8 cellular contexts compared by ENCODE assay signal in genomic region chr3:138381950-138382715, GRCh38. TPM values are rescaled to one million over a fixed set of nuclear protein-coding genes. Genes with fewer than 3 reads are reported as not detected.
DNase-seq lines count a peak whose midpoint lies in the region; ATAC-seq and TF ChIP-seq lines count a peak whose summit lies in the region.

No MANE protein-coding gene starts in this region.

- H3K27ac ChIP-seq in HUES64 (ENCODE audit: low read depth, low read length) (no peak overlapping the region), coronary artery (peak overlapping the region; percentile 77 to 86), stomach smooth muscle (ENCODE audit: low read length) (peak overlapping the region; percentile 69)

- DNase-seq in coronary artery (ENCODE audit: low spot score) (peak; percentile 89), left lobe of liver (ENCODE audit: low spot score) (peak; percentile 78), retina (no peak), NCI-H2081 (lab: John Stamatoyannopoulos, UW) (no peak), NCI-H1105 treated with DMSO at 0.1 percent for 48 hours (lab: John Stamatoyannopoulos, UW) (no peak)
- no peak for DNase-seq in stimulated activated CD4-positive, alpha-beta T cell treated with anti-CD3 and anti-CD28 coated beads, Interleukin-15, amount 100 ng/mL, for 24 hours

- no peak overlapping the region for H3K4me3 ChIP-seq in HUES64 (ENCODE audit: low read length)
- H3K4me3 ChIP-seq in coronary artery: peak overlapping the region; percentile 35
- peak overlapping the region in 1 of 2 donors; percentile 22 for H3K4me3 ChIP-seq in stomach smooth muscle (ENCODE audit: low read length in 2 of 2)

- H3K36me3 ChIP-seq in HUES64 (ENCODE audit: insufficient read depth, low read length): no peaks in the 10 kb centered on the region
- H3K36me3 ChIP-seq in stomach smooth muscle (ENCODE audit: control insufficient read depth in 2 of 2, insufficient read depth in 2 of 2, low read length in 2 of 2): peaks cover 0 to 6% of the 10 kb centered on the region in 2 donors

- H3K9me3 ChIP-seq in HUES64 (ENCODE audit: insufficient read depth, low read depth, low read length) (no peaks in the 10 kb centered on the region), stomach smooth muscle (ENCODE audit: control insufficient read depth in 2 of 2, low read length in 2 of 2) (no peaks in the 10 kb centered on the region)

- 94% methylated on average over 3 of the region's 3 CpGs for WGBS in HUES64

- no peak for TF ChIP-seq CTCF in coronary artery (IDR thresholded peaks at IDR 0.05)

- H3K4me1 ChIP-seq in HUES64 (ENCODE audit: insufficient read depth, low read length): no peaks in the 10 kb centered on the region
- H3K4me1 ChIP-seq in stomach smooth muscle (ENCODE audit: control insufficient read depth, insufficient read depth, low read length): peaks cover 25% of the 10 kb centered on the region

- H3K9ac ChIP-seq in HUES64 (ENCODE audit: low read depth, low read length): peak overlapping the region; percentile 0; the same call in 1 of the 2 replicates
- H3K9ac ChIP-seq in stomach smooth muscle (ENCODE audit: low read length in 2 of 2): peak overlapping the region; percentile 46 to 71

- H3K27me3 ChIP-seq in HUES64 (ENCODE audit: insufficient read depth, low read length) (no peaks in the 10 kb centered on the region), stomach smooth muscle (ENCODE audit: control insufficient read depth in 1 of 2, insufficient read depth in 2 of 2, low read length in 2 of 2) (no peaks in the 10 kb centered on the region)

- peak; percentile 99 for ATAC-seq in left lobe of liver

RNA-seq across cellular contexts. Expression of gene MRAS, which starts 33.8 kb away (rescaled TPM):
- 10.5 TPM for polyA plus RNA-seq in HUES64 (2013, experiment 1 of 2)
- polyA plus RNA-seq in HUES64 (2013, experiment 2 of 2): 15.0 TPM
- total RNA-seq in left lobe of liver: 6.1 TPM

RNA-seq across cellular contexts. Expression of gene ESYT3, which starts 52.3 kb away (rescaled TPM):
- 1.8 TPM for polyA plus RNA-seq in HUES64 (2013, experiment 1 of 2)
- 1.5 TPM for polyA plus RNA-seq in HUES64 (2013, experiment 2 of 2)
- 0.20 TPM for total RNA-seq in left lobe of liver

RNA-seq across cellular contexts. Expression of gene NME9, which starts 52.5 kb away (rescaled TPM):
- polyA plus RNA-seq in HUES64 (2013, experiment 1 of 2): 0.40 TPM
- polyA plus RNA-seq in HUES64 (2013, experiment 2 of 2): not detected
- not detected for total RNA-seq in left lobe of liver

Comparison
In these comparisons a context has a peak if more than half of its experiments do, and no peak if none do; other contexts are left out.
1. DNase-seq: peak in coronary artery (single experiment) and left lobe of liver (single experiment); none in retina (single experiment), NCI-H2081 (0 of 2), NCI-H1105 treated with DMSO at 0.1 percent for 48 hours (single experiment) and stimulated activated CD4-positive, alpha-beta T cell treated with anti-CD3 and anti-CD28 coated beads, Interleukin-15, amount 100 ng/mL, for 24 hours (single experiment).